Comparison of ENCODE assay signal across 9 cellular contexts in the genomic region with DNA sequence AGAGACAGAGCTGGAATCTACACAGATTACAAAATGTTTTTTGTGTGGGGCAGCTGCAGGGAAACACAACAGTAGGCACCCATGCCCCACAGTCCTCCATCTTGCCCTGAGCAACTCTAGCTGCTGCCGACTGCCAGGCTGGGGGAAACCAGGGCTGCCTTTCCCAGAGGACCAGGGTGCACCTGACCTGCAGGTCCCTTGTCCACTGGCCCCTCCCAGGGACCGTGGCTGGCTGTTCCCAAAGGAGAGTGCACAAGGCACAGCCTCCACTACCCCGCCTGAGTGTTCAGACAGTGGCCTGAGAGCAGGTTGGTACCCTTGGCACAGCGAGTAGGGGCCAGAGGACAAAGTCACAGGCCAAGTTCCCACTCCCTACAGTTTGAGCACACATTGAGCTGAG.
"Had no signal": no experiment of that assay in that cellular context is flagged by ENCODE, and none has a peak within 500 bp of the region (broad histone marks: within the 10 kb centered on the region; RNA-seq: fewer than 3 reads in every experiment).

No MANE protein-coding gene starts in this region.

- H3K27ac ChIP-seq: GM23248, HL-60 had no signal

- H3K27ac Mint-ChIP-seq: H9, IgD-negative memory B cell had no signal

- H3K4me1 Mint-ChIP-seq: H9, IgD-negative memory B cell had no signal

- H3K4me3 ChIP-seq: GM23248 had no signal

- H3K36me3 Mint-ChIP-seq: IgD-negative memory B cell had no signal

- H3K4me3 Mint-ChIP-seq: H9 had no signal

- FAIRE-seq: H54, HepG2 had no signal

- H2AFZ ChIP-seq: GM23248 had no signal

- H3K27me3 Mint-ChIP-seq: IgD-negative memory B cell had no signal

- H3K9ac ChIP-seq: GM23248 had no signal

- ATAC-seq: HepG2 had no signal

- DNase-seq: GM23248, GOT3, H9, HCEC 1CT, KBM-7 had no signal
